Comparison of ENCODE assay signal across 8 cellular contexts in the genomic region with DNA sequence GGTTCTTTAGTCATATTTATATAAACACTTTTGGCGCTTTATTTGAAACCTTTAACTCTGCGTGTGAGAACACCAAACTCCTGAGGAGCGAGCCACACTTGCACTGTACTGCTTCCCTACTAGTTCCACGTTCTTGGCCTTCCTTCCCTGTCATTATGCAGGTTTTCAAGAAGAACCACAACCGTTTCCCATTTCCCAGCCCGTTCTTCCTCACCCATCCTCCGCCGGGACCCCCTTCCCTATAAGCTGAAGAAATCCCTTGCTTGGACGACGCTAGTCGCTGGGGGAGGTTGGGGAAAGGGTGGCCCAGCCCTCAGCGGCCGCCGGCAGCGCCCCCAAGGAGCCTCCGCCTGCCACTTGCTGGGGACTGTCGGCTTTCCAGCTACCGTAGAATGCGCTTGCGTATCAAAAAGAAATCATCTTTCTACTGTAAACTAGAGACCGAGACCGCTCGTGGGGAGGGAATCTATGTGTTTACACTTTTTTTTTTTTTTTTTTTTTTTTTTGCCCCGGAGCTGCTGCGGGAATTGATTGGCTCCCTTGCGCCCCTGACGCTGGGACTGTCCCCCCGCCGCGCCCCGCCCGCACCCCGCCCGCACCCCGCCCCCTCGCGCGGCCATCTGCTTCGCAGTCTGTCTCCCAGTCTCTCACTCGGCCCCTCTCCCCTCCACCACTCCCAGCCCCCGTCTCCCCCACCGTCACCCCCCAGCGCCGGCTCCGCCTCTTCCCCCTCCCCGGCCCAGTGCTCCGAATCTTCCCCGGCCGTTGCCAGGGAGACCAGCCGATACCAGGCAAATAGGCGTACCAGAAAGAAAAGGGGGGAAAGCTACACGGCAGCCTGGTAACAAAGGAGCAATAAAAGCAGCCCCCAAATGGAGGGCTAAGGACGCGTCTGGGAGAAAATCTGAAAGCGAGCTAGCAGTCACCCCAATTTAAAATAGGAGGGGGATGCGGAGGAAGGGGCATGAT. TPM values are rescaled to one million over a fixed set of nuclear protein-coding genes. Genes with fewer than 3 reads are reported as not detected.
DNase-seq lines count a peak whose midpoint lies in the region; FAIRE-seq and TF ChIP-seq lines count a peak whose summit lies in the region.

No MANE protein-coding gene starts in this region.

- H4K20me1 ChIP-seq in H1 (replicated peaks in 1 of 2; ENCODE audit: control insufficient read depth in 1 of 2, insufficient read depth in 2 of 2, low read length in 2 of 2) = peaks cover 3 to 5% of the 10 kb centered on the region in 2 experiments

- peak overlapping the region; percentile 98 to 100 for H3K4me2 ChIP-seq in H1 (ENCODE audit: insufficient read depth in 1 of 2, low read depth in 2 of 2, low read length in 2 of 2)

- peak overlapping the region; percentile 84 for H3K27ac ChIP-seq in SJSA1
- H3K27ac ChIP-seq in H1 (ENCODE audit: low read depth, low read length) = no peak overlapping the region
- peak overlapping the region; percentile 78 to 81 for H3K27ac ChIP-seq in liver (ENCODE audit: low read depth in 1 of 2, low read length in 2 of 2)
- H3K27ac ChIP-seq in subcutaneous abdominal adipose tissue (ENCODE audit: low read depth, low read length) = peak overlapping the region; percentile 97

- 4% methylated on average over 17 of the region's 56 CpGs; no CpG with 5 or more reads in 1 of the 2 experiments for WGBS in H1 (ENCODE audit: extremely low coverage in 1 of 2, insufficient coverage in 1 of 2, insufficient read length in 1 of 2, insufficient replicate concordance in 2 of 2, low coverage in 1 of 2, low lambda C conversion rate in 2 of 2, missing lambda C conversion rate in 1 of 2), 2 experiments
- 8% methylated on average over 56 of the region's 56 CpGs for WGBS in liver

- in situ Hi-C loops in ACHN (cut with HindIII; ENCODE audit: low pct_ligation_motif_present, low pct_unique_long_range_greater_than_20kb, low sequenced_read_pairs) = no loop called here

- H4K5ac ChIP-seq in H1 (ENCODE audit: insufficient read length, low read depth, low read length) = no peak overlapping the region

- H2BK5ac ChIP-seq in H1 (ENCODE audit: low read depth, low read length) = no peak overlapping the region

- H2BK15ac ChIP-seq in H1 (ENCODE audit: low read length) = no peak overlapping the region

- H3K27me3 ChIP-seq in SJSA1 (replicated peaks) (no peaks in the 10 kb centered on the region), H1 (replicated peaks in 1 of 4; ENCODE audit: control insufficient read depth in 3 of 4, extremely low read depth in 1 of 4, insufficient read depth in 3 of 4, low read length in 3 of 4) (peaks cover 6 to 29% (median 15%) of the 10 kb centered on the region in 4 experiments; a peak in 6 of 7 replicates), liver (ENCODE audit: control insufficient read depth in 4 of 4, insufficient read depth in 4 of 4, low read length in 3 of 4) (peaks cover 0 to 3% (median 0%) of the 10 kb centered on the region in 4 donors), subcutaneous abdominal adipose tissue (ENCODE audit: control insufficient read depth in 5 of 5, insufficient read depth in 4 of 5, low read length in 5 of 5) (no peaks in the 10 kb centered on the region)

- POLR2A ChIA-PET in H1 (lab: Charles Lee; ENCODE audit: partially characterized antibody) = interaction anchor here (0.7 to 2.1 kb wide), 10 partner anchors 8 to 268 kb away, joined by 3 to 9 read pairs (median 4); no protein-coding TSS in a partner anchor

- H4K91ac ChIP-seq in H1 (replicated peaks; ENCODE audit: insufficient read length, low read length) = no peak overlapping the region

- H3K4me1 ChIP-seq in SJSA1 (replicated peaks) (peaks cover 3% of the 10 kb centered on the region), H1 (replicated peaks in 1 of 4; ENCODE audit: control insufficient read depth in 3 of 4, insufficient read depth in 4 of 4, low read length in 3 of 4) (peaks cover 4 to 7% (median 6%) of the 10 kb centered on the region in 4 experiments; a peak in 4 of 7 replicates), liver (ENCODE audit: control insufficient read depth in 4 of 4, insufficient read depth in 4 of 4, low read length in 3 of 4) (peaks cover 9 to 39% (median 27%) of the 10 kb centered on the region in 4 donors), subcutaneous abdominal adipose tissue (ENCODE audit: control insufficient read depth in 5 of 5, insufficient read depth in 5 of 5, low read length in 5 of 5) (peaks cover 0 to 39% (median 28%) of the 10 kb centered on the region in 5 donors)

- H2BK120ac ChIP-seq in H1 (replicated peaks; ENCODE audit: low read depth, low read length) = no peak overlapping the region

- H3K56ac ChIP-seq in H1 (replicated peaks; ENCODE audit: insufficient read length, low read depth, low read length) = no peak overlapping the region

- no peak for TF ChIP-seq EP300 in H1 (IDR thresholded peaks at IDR 0.05; ENCODE audit: borderline replicate concordance in 1 of 2, low read depth in 2 of 2, low read length in 2 of 2)

- CTCF ChIA-PET in H1 (lab: Charles Lee; ENCODE audit: partially characterized antibody) = interaction anchor here (0.6 to 1.7 kb wide), 9 partner anchors 28 to 548 kb away, joined by 3 to 5 read pairs (median 3); no protein-coding TSS in a partner anchor

- H2AFZ ChIP-seq in H1 (ENCODE audit: low read length) = peak overlapping the region; percentile 94

- peak; percentile 18; the same call in 1 of the 3 replicates for TF ChIP-seq CTCF in GM12872 (IDR thresholded peaks at IDR 0.05; ENCODE audit: insufficient read depth, low read depth, low read length)
- TF ChIP-seq CTCF in H1 (IDR thresholded peaks at IDR 0.05; ENCODE audit: control extremely low read depth in 1 of 3, insufficient read depth in 1 of 3, low read depth in 1 of 3, low read length in 3 of 3) = peak in 1 of 3 experiments; percentile 14; a peak in 1 of 4 replicates
- TF ChIP-seq CTCF in liver (IDR thresholded peaks at IDR 0.05; ENCODE audit: low read depth, low read length, missing input control) = no peak

- no peak; a peak in 1 of 3 replicates for TF ChIP-seq POLR2A in H1 (IDR thresholded peaks at IDR 0.05; ENCODE audit: control extremely low read depth in 1 of 2, low read depth in 2 of 2, low read length in 2 of 2)

- H2AK5ac ChIP-seq in H1 (ENCODE audit: low read depth, low read length) = no peak overlapping the region

- H3K23ac ChIP-seq in H1 (ENCODE audit: insufficient read length) = no peak overlapping the region

- peak; percentile 68 for DNase-seq in ACHN
- DNase-seq in NAMALWA (ENCODE audit: low spot score) = peak; percentile 56
- DNase-seq in SJSA1 (ENCODE audit: low read depth in 1 of 2, low spot score in 2 of 2) = peak; percentile 75 to 82
- peak in 1 of 2 experiments; percentile 82 for DNase-seq in H1 (ENCODE audit: low read depth in 1 of 2, low spot score in 2 of 2)
- no peak for DNase-seq in effector CD4-positive, alpha-beta T cell

- H4K8ac ChIP-seq in H1 (ENCODE audit: extremely low read depth, insufficient read depth, low read length) = no peak overlapping the region; the same call in 1 of the 2 replicates

- peaks cover 22% of the 10 kb centered on the region for H3K23me2 ChIP-seq in H1 (ENCODE audit: low read depth, low read length)

- H2BK20ac ChIP-seq in H1 (ENCODE audit: low read length) = no peak overlapping the region

- H3K79me1 ChIP-seq in H1 (ENCODE audit: low read depth, low read length) = no peaks in the 10 kb centered on the region

- H3K4ac ChIP-seq in H1 (replicated peaks; ENCODE audit: insufficient read length, low read depth, low read length) = no peak overlapping the region

- peak overlapping the region; percentile 91 for H2BK12ac ChIP-seq in H1 (ENCODE audit: low read depth, low read length)

- H3K4me3 ChIP-seq in SJSA1 (peak overlapping the region; percentile 65), H1 (ENCODE audit: extremely low read depth in 1 of 4, insufficient read depth in 2 of 4, low read depth in 3 of 4, low read length in 4 of 4) (peak overlapping the region; percentile 95 to 99 (median 98)), liver (ENCODE audit: low read depth in 1 of 3, low read length in 3 of 3) (peak overlapping the region; percentile 35 to 51 (median 41)), subcutaneous abdominal adipose tissue (ENCODE audit: low read depth in 1 of 5, low read length in 5 of 5) (peak overlapping the region; percentile 86 to 98 (median 87))

- no peak overlapping the region for H3K18ac ChIP-seq in H1 (ENCODE audit: extremely low read depth, low read length)

- no peaks in the 10 kb centered on the region for H3K9me3 ChIP-seq in SJSA1 (replicated peaks)
- no peaks in the 10 kb centered on the region for H3K9me3 ChIP-seq in H1 (ENCODE audit: insufficient read depth in 2 of 2, low read depth in 1 of 2, low read length in 1 of 2)
- no peaks in the 10 kb centered on the region for H3K9me3 ChIP-seq in liver (ENCODE audit: control insufficient read depth in 4 of 4, low read length in 3 of 4)
- H3K9me3 ChIP-seq in subcutaneous abdominal adipose tissue (ENCODE audit: control insufficient read depth in 5 of 5, low read length in 5 of 5) = no peaks in the 10 kb centered on the region

- peaks cover 0 to 22% of the 10 kb centered on the region in 2 experiments; a peak in 2 of 4 replicates for H3K79me2 ChIP-seq in H1 (ENCODE audit: control insufficient read depth in 1 of 2, insufficient read depth in 2 of 2, low read length in 2 of 2)

- H3K36me3 ChIP-seq in SJSA1 (peaks cover 19% of the 10 kb centered on the region), H1 (ENCODE audit: control insufficient read depth in 2 of 4, insufficient read depth in 4 of 4, low read length in 3 of 4) (peaks cover 0 to 3% (median 0%) of the 10 kb centered on the region in 4 experiments; a peak in 2 of 8 replicates), liver (ENCODE audit: control insufficient read depth in 4 of 4, insufficient read depth in 3 of 4, low read depth in 1 of 4, low read length in 3 of 4) (no peaks in the 10 kb centered on the region), subcutaneous abdominal adipose tissue (ENCODE audit: control insufficient read depth in 5 of 5, insufficient read depth in 5 of 5, low read length in 5 of 5) (no peaks in the 10 kb centered on the region)

- peak; percentile 22 to 29; a peak in 3 of 4 replicates for TF ChIP-seq RAD21 in H1 (IDR thresholded peaks at IDR 0.05 in 1 of 2, conservative IDR thresholded peaks at IDR 0.05 in 1 of 2; ENCODE audit: low read depth in 2 of 2, low read length in 2 of 2)
- TF ChIP-seq RAD21 in liver (IDR thresholded peaks at IDR 0.05) = peak; percentile 17 to 32

- no peak overlapping the region for H3K14ac ChIP-seq in H1 (ENCODE audit: insufficient read length)

- H3K9ac ChIP-seq in H1 (replicated peaks in 1 of 4; ENCODE audit: extremely low read depth in 1 of 4, low read depth in 3 of 4, low read length in 3 of 4) = peak overlapping the region in 3 of 4 experiments; percentile 51 to 64 (median 53); a peak in 5 of 7 replicates
- peak overlapping the region in 1 of 2 donors; percentile 55 for H3K9ac ChIP-seq in liver (ENCODE audit: low read depth in 1 of 2, low read length in 2 of 2)
- peak overlapping the region in 4 of 5 donors; percentile 41 to 77 (median 62) for H3K9ac ChIP-seq in subcutaneous abdominal adipose tissue (ENCODE audit: low read length in 5 of 5)

- no peak for FAIRE-seq in H1 (lab: Jason Lieb, UNC)

RNA-seq across cellular contexts. Expression of gene MARCKS, which starts 2.3 kb away (rescaled TPM):
- 148 and 159 TPM in 2 replicates for total RNA-seq in SJSA1 (2014; rRNA removed; shearing (Covaris generic))
- 111 and 117 TPM in 2 replicates for total RNA-seq in H1 (2021; fragmentation: NEBNext Ultra II Directional; extraction: Animal tissue kit (Norgen Biotek cat#: 25700))
- 18.8 and 26.6 TPM in 2 replicates for polyA plus RNA-seq in H1 (2011; rRNA removed)
- 39.7 TPM for polyA plus RNA-seq in H1 (2011; cell fraction: cytosol; rRNA removed)
- 12.1 TPM for polyA plus RNA-seq in H1 (2011; cell fraction: nucleus; rRNA removed)
- polyA plus RNA-seq in H1 (2012, experiment 1 of 2) = 22.2 to 46.3 TPM (median 24.0 TPM) in 4 replicates
- 29.0 TPM for polyA plus RNA-seq in H1 (2012, experiment 2 of 2)
- polyA plus RNA-seq in H1 (2013, experiment 1 of 2) = 70.1 TPM
- polyA plus RNA-seq in H1 (2013, experiment 2 of 2) = 60.3 TPM
- 11.7 and 13.4 TPM in 2 replicates for polyA minus RNA-seq in H1 (2011; rRNA and poly(A)+ RNA removed)
- 38.6 TPM for polyA minus RNA-seq in H1 (2011; cell fraction: cytosol; rRNA and poly(A)+ RNA removed)
- 28.2 TPM for polyA minus RNA-seq in H1 (2011; cell fraction: nucleus; rRNA and poly(A)+ RNA removed)
- total RNA-seq in liver = 10 to 100 TPM in 1 of 2 donors, 1 to 10 TPM in 1; 3.6 to 31.6 TPM
- polyA plus RNA-seq in liver = 1 to 10 TPM; 5.1 to 6.6 TPM

Comparison
In these comparisons a context has a peak if more than half of its experiments do, and no peak if none do; other contexts are left out.
1. H3K4me3 ChIP-seq: peak in every context shown above with its lines; median percentile 98 in H1; 87 in subcutaneous abdominal adipose tissue; 65 in SJSA1; 41 in liver.